ENCODE assay signal across 5 cellular contexts in the genomic region with DNA sequence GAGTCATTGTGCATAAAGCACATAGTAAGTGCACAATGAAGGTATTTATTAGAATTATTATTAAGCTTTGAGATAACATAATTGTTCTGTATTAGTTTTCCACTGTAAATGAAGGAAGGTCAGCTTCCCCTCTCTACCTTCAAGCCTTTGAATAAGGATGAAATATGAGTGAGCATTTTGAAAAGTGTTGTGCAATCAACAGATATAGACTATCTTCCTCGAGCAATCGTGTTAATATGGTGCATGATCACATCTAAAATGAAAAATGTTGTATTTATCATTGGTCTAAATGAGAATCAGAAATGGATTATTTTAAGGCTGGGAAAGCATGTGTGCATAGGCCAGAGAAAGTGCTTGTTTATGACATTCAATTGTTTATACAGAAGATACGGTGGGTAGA.
"Had no signal": no experiment of that assay in that cellular context is flagged by ENCODE, and none has a peak within 500 bp of the region (broad histone marks: within the 10 kb centered on the region; RNA-seq: fewer than 3 reads in every experiment).

No MANE protein-coding gene starts in this region.

- H3K9ac ChIP-seq: GM23248, KMS-11 had no signal

- H3K4me3 Mint-ChIP-seq: H9 had no signal

- H3K4me2 ChIP-seq: KMS-11 had no signal

- DNase-seq: GM23248, H9, HCEC 1CT had no signal

- ATAC-seq: K562 had no signal

- H3K4me3 ChIP-seq: GM23248, K562 had no signal

- H2AFZ ChIP-seq: GM23248 had no signal

- H3K27ac ChIP-seq: GM23248, KMS-11 had no signal
